Comparison of ENCODE assay signal across 8 cellular contexts in the genomic region with DNA sequence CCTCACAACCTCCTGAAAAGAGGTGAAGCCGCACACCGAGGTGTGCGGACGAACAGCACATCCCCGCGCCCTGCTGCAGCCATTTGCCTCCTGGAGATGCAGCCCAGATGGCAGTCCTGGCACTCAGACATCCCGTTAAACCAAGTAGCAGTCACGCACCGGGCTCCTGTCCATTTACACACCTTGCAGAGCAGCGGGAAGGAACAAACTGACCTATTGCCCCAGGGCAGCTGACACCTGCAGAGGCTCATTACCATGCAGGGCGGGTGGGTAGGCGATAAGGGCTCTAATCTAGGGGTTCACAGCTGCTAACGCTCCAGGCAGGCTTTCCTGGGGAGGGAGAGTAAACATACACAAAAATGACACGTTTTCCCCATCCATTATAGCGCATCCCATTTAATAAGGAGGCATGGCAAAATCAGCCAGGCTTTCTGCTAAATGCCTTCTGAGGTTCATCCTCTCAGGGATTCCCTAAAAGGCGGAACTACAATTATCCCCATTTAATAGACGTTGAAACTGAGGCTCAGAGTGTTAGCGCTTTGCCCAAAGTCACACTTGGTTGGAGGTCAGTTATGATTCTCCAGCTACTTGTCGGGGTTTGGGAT. TPM values are rescaled to one million over a fixed set of nuclear protein-coding genes. Genes with fewer than 3 reads are reported as not detected.
DNase-seq lines count a peak whose midpoint lies in the region; TF ChIP-seq lines count a peak whose summit lies in the region.

No MANE protein-coding gene starts in this region.

- peak overlapping the region; percentile 88 for H3K4me3 Mint-ChIP-seq in activated CD4-positive, alpha-beta T cell treated with anti-CD3 and anti-CD28 coated beads, Interleukin-2, amount 10 ng/mL, durations not matched to agents 24 days and 14 days

- H3K27ac ChIP-seq in rectal smooth muscle tissue (ENCODE audit: low read depth, low read length): peak overlapping the region; percentile 87

- in situ Hi-C loops in GM13976 (cut with MboI; ENCODE audit: low sequenced_read_pairs, unreplicated experiment): no loop called here

- peaks cover 7% of the 10 kb centered on the region for H3K36me3 ChIP-seq in rectal smooth muscle tissue (ENCODE audit: control insufficient read depth, insufficient read depth, low read length)

- H3K4me3 ChIP-seq in fibroblast of mammary gland (ENCODE audit: control insufficient read depth, low read depth, low read length) (peak overlapping the region; percentile 39), rectal smooth muscle tissue (ENCODE audit: low read length) (peak overlapping the region; percentile 62)

- H3K36me3 Mint-ChIP-seq in activated CD4-positive, alpha-beta T cell treated with anti-CD3 and anti-CD28 coated beads, Interleukin-2, amount 10 ng/mL, durations not matched to agents 24 days and 14 days (ENCODE audit: low read depth): peaks cover 51% of the 10 kb centered on the region

- no peaks in the 10 kb centered on the region for H3K27me3 ChIP-seq in rectal smooth muscle tissue (ENCODE audit: control insufficient read depth, insufficient read depth, low read length)

- no peaks in the 10 kb centered on the region for H3K27me3 Mint-ChIP-seq in activated CD4-positive, alpha-beta T cell treated with anti-CD3 and anti-CD28 coated beads, Interleukin-2, amount 10 ng/mL, durations not matched to agents 24 days and 14 days

- peaks cover 34% of the 10 kb centered on the region for H3K4me1 ChIP-seq in rectal smooth muscle tissue (ENCODE audit: control insufficient read depth, insufficient read depth, low read length)

- peak overlapping the region; percentile 96 for H3K27ac Mint-ChIP-seq in activated CD4-positive, alpha-beta T cell treated with anti-CD3 and anti-CD28 coated beads, Interleukin-2, amount 10 ng/mL, durations not matched to agents 24 days and 14 days

- H3K9ac ChIP-seq in rectal smooth muscle tissue (ENCODE audit: low read length): peak overlapping the region; percentile 58

- TF ChIP-seq CTCF in fibroblast of mammary gland (conservative IDR thresholded peaks at IDR 0.05; ENCODE audit: control insufficient read depth, insufficient read depth, low read depth, low read length) (no peak), GM13976 (IDR thresholded peaks at IDR 0.05; ENCODE audit: borderline replicate concordance, control extremely low read depth, extremely low read depth, insufficient read depth, missing control alignments) (no peak)

- H3K9me3 Mint-ChIP-seq in activated CD4-positive, alpha-beta T cell treated with anti-CD3 and anti-CD28 coated beads, Interleukin-2, amount 10 ng/mL, durations not matched to agents 24 days and 14 days: no peaks in the 10 kb centered on the region

- H3K4me1 Mint-ChIP-seq in activated CD4-positive, alpha-beta T cell treated with anti-CD3 and anti-CD28 coated beads, Interleukin-2, amount 10 ng/mL, durations not matched to agents 24 days and 14 days: peaks cover 53% of the 10 kb centered on the region

- intact Hi-C loops in activated CD4-positive, alpha-beta T cell treated with anti-CD3 and anti-CD28 coated beads, Interleukin-2, amount 10 ng/mL, durations not matched to agents 24 days and 14 days (cut with micrococcal nuclease): loop anchor here (1.0 to 5.0 kb wide), 9 partner anchors 13 to 243 kb away; a partner anchor contains a TSS

- DNase-seq in activated CD4-positive, alpha-beta T cell treated with anti-CD3 and anti-CD28 coated beads, Interleukin-2, amount 10 ng/mL, durations not matched to agents 24 days and 14 days: no peak
- no peak for DNase-seq in activated CD4-positive, alpha-beta T cell treated with anti-CD3 and anti-CD28 coated beads for 1 hour
- peak; percentile 58 for DNase-seq in SW480 (ENCODE audit: low spot score)
- DNase-seq in fibroblast of mammary gland (ENCODE audit: low read depth): peak; percentile 25
- DNase-seq in pons (ENCODE audit: low spot score): no peak
- no peak for DNase-seq in GM19240 (ENCODE audit: insufficient read length, low spot score)
- no peak for DNase-seq in GM13976 (ENCODE audit: low spot score)

RNA-seq across cellular contexts. Expression of a gene that starts 0.8 kb away (rescaled TPM):
- total RNA-seq in activated CD4-positive, alpha-beta T cell treated with anti-CD3 and anti-CD28 coated beads, Interleukin-2, amount 10 ng/mL, durations not matched to agents 24 days and 14 days: 167 and 173 TPM in 2 replicates

RNA-seq across cellular contexts. Expression of a gene that starts 2.7 kb away (rescaled TPM):
- total RNA-seq in activated CD4-positive, alpha-beta T cell treated with anti-CD3 and anti-CD28 coated beads, Interleukin-2, amount 10 ng/mL, durations not matched to agents 24 days and 14 days: 39.1 and 42.4 TPM in 2 replicates

RNA-seq across cellular contexts. Expression of a gene that starts 4.8 kb away (rescaled TPM):
- total RNA-seq in activated CD4-positive, alpha-beta T cell treated with anti-CD3 and anti-CD28 coated beads, Interleukin-2, amount 10 ng/mL, durations not matched to agents 24 days and 14 days: 83.3 and 83.4 TPM in 2 replicates

RNA-seq across cellular contexts. Expression of a gene that starts 16.9 kb away (rescaled TPM):
- total RNA-seq in activated CD4-positive, alpha-beta T cell treated with anti-CD3 and anti-CD28 coated beads, Interleukin-2, amount 10 ng/mL, durations not matched to agents 24 days and 14 days: 94.9 and 96.9 TPM in 2 replicates

RNA-seq across cellular contexts. Expression of a gene that starts 20.5 kb away (rescaled TPM):
- 0.69 and 1.3 TPM in 2 replicates for total RNA-seq in activated CD4-positive, alpha-beta T cell treated with anti-CD3 and anti-CD28 coated beads, Interleukin-2, amount 10 ng/mL, durations not matched to agents 24 days and 14 days

Comparison
In these comparisons a context has a peak if more than half of its experiments do, and no peak if none do; other contexts are left out.
1. DNase-seq: peak in SW480 (single experiment) and fibroblast of mammary gland (single experiment); none in activated CD4-positive, alpha-beta T cell treated with anti-CD3 and anti-CD28 coated beads, Interleukin-2, amount 10 ng/mL, durations not matched to agents 24 days and 14 days (single experiment), activated CD4-positive, alpha-beta T cell treated with anti-CD3 and anti-CD28 coated beads for 1 hour (single experiment), pons (single experiment), GM19240 (single experiment) and GM13976 (single experiment).